Comparison of ENCODE assay signal across 8 cellular contexts in genomic region chr12:118061011-118061875, GRCh38. TPM values are rescaled to one million over a fixed set of nuclear protein-coding genes. Genes with fewer than 3 reads are reported as not detected.
DNase-seq lines count a peak whose midpoint lies in the region; ATAC-seq, FAIRE-seq and TF ChIP-seq lines count a peak whose summit lies in the region.

Gene WSB2, minus strand, starts transcription at chr12:118061179. Its CDS starts 131 bp downstream, at chr12:118061048.

- H3K27ac ChIP-seq in endothelial cell of umbilical vein (ENCODE audit: insufficient read depth, low read depth, low read length) = peak within 1 kb of the TSS; percentile 89

- no peaks in the 10 kb centered on the region for H3K27me3 ChIP-seq in endothelial cell of umbilical vein (ENCODE audit: control insufficient read depth in 2 of 2, insufficient read depth in 2 of 2, low read length in 2 of 2)

- H3K4me1 ChIP-seq in endothelial cell of umbilical vein (ENCODE audit: control insufficient read depth, extremely low read depth, insufficient read depth, low read length) = peaks cover 17% of the 10 kb centered on the region

- no peaks in the 10 kb centered on the region for H4K20me1 ChIP-seq in endothelial cell of umbilical vein (replicated peaks; ENCODE audit: control insufficient read depth, extremely low read depth, insufficient read depth, low read length)

- ATAC-seq in HG02642 (IDR thresholded peaks at IDR 0.05; ENCODE audit: poor library complexity, unreplicated experiment) = peak; percentile 49

- FAIRE-seq in endothelial cell of umbilical vein (lab: Jason Lieb, UNC) = no peak

- BruUV-seq in endothelial cell of umbilical vein (replicated peaks; lab: Mats Ljungman, UMichigan) = no TSS peak

- peak within 1 kb of the TSS; percentile 96 for H3K9ac ChIP-seq in endothelial cell of umbilical vein (replicated peaks; ENCODE audit: extremely low read depth, insufficient read depth, low read length)

- TF ChIP-seq POLR2A in endothelial cell of umbilical vein (IDR thresholded peaks at IDR 0.05; ENCODE audit: low read depth, low read length) = no peak

- intact Hi-C loops in endothelial cell of umbilical vein (cut with micrococcal nuclease) = loop anchor here (1.0 kb wide), 2 partner anchors 43 to 45 kb away; partner anchors contain the start of genes RFC5 and VSIG10

- CTCF ChIA-PET in endothelial cell of umbilical vein (lab: Charles Lee) = interaction anchor here (1.0 to 2.3 kb wide), 7 partner anchors 26 to 186 kb away, joined by 3 to 7 read pairs (median 4); partner anchors contain the start of genes PEBP1 and RFC5

- dilution Hi-C loops in endothelial cell of umbilical vein (cut with MboI; ENCODE audit: extremely low pct_ligation_motif_present, low sequenced_read_pairs) = no loop called here

- peak within 1 kb of the TSS; percentile 61 to 99 (median 81) for H3K4me3 ChIP-seq in endothelial cell of umbilical vein (replicated peaks in 1 of 3; ENCODE audit: insufficient read depth in 1 of 3, low read depth in 1 of 3, low read length in 3 of 3)

- H3K36me3 ChIP-seq in endothelial cell of umbilical vein (ENCODE audit: control insufficient read depth in 2 of 2, extremely low read depth in 1 of 2, insufficient read depth in 2 of 2, low read length in 2 of 2) = peaks cover 0 to 3% of the 10 kb centered on the region in 2 experiments

- H3K9me3 ChIP-seq in endothelial cell of umbilical vein (replicated peaks; ENCODE audit: control insufficient read depth, insufficient read depth, low read length) = no peaks in the 10 kb centered on the region

- H2AFZ ChIP-seq in endothelial cell of umbilical vein (ENCODE audit: low read depth, low read length) = peak within 1 kb of the TSS; percentile 83

- no peaks in the 10 kb centered on the region for H3K9me1 ChIP-seq in endothelial cell of umbilical vein (replicated peaks; ENCODE audit: control insufficient read depth, extremely low read depth, insufficient read depth, low read length)

- peaks cover 28% of the 10 kb centered on the region for H3K79me2 ChIP-seq in endothelial cell of umbilical vein (ENCODE audit: control insufficient read depth, insufficient read depth, low read length)

- DNase-seq in EH (ENCODE audit: low read depth) = peak; percentile 70
- peak; percentile 55 for DNase-seq in NCI-H526 treated with DMSO at 0.1 percent for 48 hours (lab: John Stamatoyannopoulos, UW)
- DNase-seq in activated T-cell treated with anti-CD3 and anti-CD28 coated beads for 24 hours (ENCODE audit: low read depth) = peak; percentile 43
- DNase-seq in endothelial cell of umbilical vein (ENCODE audit: low read depth, low spot score) = peak; percentile 64
- DNase-seq in mesenteric fat pad (ENCODE audit: low spot score) = peak; percentile 93
- peak; percentile 55 to 62 for DNase-seq in stimulated activated CD8-positive, alpha-beta memory T cell treated with anti-CD3 and anti-CD28 coated beads, Interleukin-15, amount 100 ng/mL, for 4 hours (ENCODE audit: low read depth in 2 of 2)
- DNase-seq in cerebellar nuclear complex (lab: John Stamatoyannopoulos, UW) = no peak

- no peak for TF ChIP-seq CTCF in endothelial cell of umbilical vein (IDR thresholded peaks at IDR 0.05; ENCODE audit: extremely low read depth in 1 of 2, insufficient read depth in 1 of 2, low read depth in 1 of 2, low read length in 2 of 2)

- H3K4me2 ChIP-seq in endothelial cell of umbilical vein (ENCODE audit: insufficient read depth, low read length) = peak within 1 kb of the TSS; percentile 97

- POLR2A ChIA-PET in endothelial cell of umbilical vein (lab: Charles Lee) = no interaction called here

TF ChIP-seq in endothelial cell of umbilical vein, 7 proteins besides CTCF, POLR2A, EP300 and RAD21:
- TF ChIP-seq JUN (IDR thresholded peaks at IDR 0.05; ENCODE audit: borderline replicate concordance, insufficient read depth, insufficient read length, low read depth) (no peak), FOS (IDR thresholded peaks at IDR 0.05; ENCODE audit: borderline replicate concordance, insufficient read depth, low read length) (no peak), MYC (IDR thresholded peaks at IDR 0.05; ENCODE audit: low read depth, low read length) (no peak), POLR2AphosphoS5 (IDR thresholded peaks at IDR 0.05; ENCODE audit: insufficient read depth, low read depth, low read length) (no peak), GATA2 (IDR thresholded peaks at IDR 0.05; ENCODE audit: insufficient read depth, insufficient read length, low read depth, low read length) (no peak), EZH2 (IDR thresholded peaks at IDR 0.05; ENCODE audit: borderline replicate concordance, low read depth, low read length, severe bottlenecking) (no peak)
- TF ChIP-seq, protein P1, sequence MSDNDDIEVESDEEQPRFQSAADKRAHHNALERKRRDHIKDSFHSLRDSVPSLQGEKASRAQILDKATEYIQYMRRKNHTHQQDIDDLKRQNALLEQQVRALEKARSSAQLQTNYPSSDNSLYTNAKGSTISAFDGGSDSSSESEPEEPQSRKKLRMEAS (IDR thresholded peaks at IDR 0.05; ENCODE audit: insufficient read depth, insufficient read length) = no peak
TF ChIP-seq in endothelial cell of umbilical vein: peak in this region for 0.

RNA-seq across cellular contexts. Expression of gene WSB2, which starts in this region (rescaled TPM):
- total RNA-seq in endothelial cell of umbilical vein (73.6 and 85.3 TPM in 2 replicates), mesenteric fat pad (122 TPM)
- polyA plus RNA-seq in endothelial cell of umbilical vein = 107 and 108 TPM in 2 replicates
- 99.3 and 105 TPM in 2 replicates for polyA plus RNA-seq in endothelial cell of umbilical vein (2011; cell fraction: cytosol; rRNA removed)
- polyA plus RNA-seq in endothelial cell of umbilical vein (2011; cell fraction: nucleus; rRNA removed) = 48.1 and 56.3 TPM in 2 replicates
- 60.1 and 66.7 TPM in 2 replicates for polyA plus RNA-seq in endothelial cell of umbilical vein (2012)
- 230 and 342 TPM in 2 replicates for polyA minus RNA-seq in endothelial cell of umbilical vein
- polyA minus RNA-seq in endothelial cell of umbilical vein (2011; cell fraction: cytosol; rRNA and poly(A)+ RNA removed) = 61.2 TPM
- 40.9 and 53.3 TPM in 2 replicates for polyA minus RNA-seq in endothelial cell of umbilical vein (2011; cell fraction: nucleus; rRNA and poly(A)+ RNA removed)

Comparison
In these comparisons a context has a peak if more than half of its experiments do, and no peak if none do; other contexts are left out.
1. DNase-seq: peak in EH (single experiment), NCI-H526 treated with DMSO at 0.1 percent for 48 hours (single experiment), activated T-cell treated with anti-CD3 and anti-CD28 coated beads for 24 hours (single experiment), endothelial cell of umbilical vein (single experiment), mesenteric fat pad (single experiment) and stimulated activated CD8-positive, alpha-beta memory T cell treated with anti-CD3 and anti-CD28 coated beads, Interleukin-15, amount 100 ng/mL, for 4 hours (2 of 2); none in cerebellar nuclear complex (0 of 2).